ENCODE assay signal across 1 cellular context in genomic region chr9:76401580-76402354, GRCh38.
TF ChIP-seq lines count a peak whose summit lies in the region.

No MANE protein-coding gene starts in this region.

TF ChIP-seq in HepG2, 621 proteins besides CTCF, POLR2A, EP300 and RAD21 (continued from another document and continues in another):
- TF ChIP-seq NFAT5 (CRISPR knock-in tag; IDR thresholded peaks at IDR 0.05) (no peak), ATF6 (CRISPR knock-in tag; conservative IDR thresholded peaks at IDR 0.05) (no peak), CEBPG (CRISPR knock-in tag; IDR thresholded peaks at IDR 0.05) (no peak), ZNF253 (CRISPR knock-in tag; IDR thresholded peaks at IDR 0.05; ENCODE audit: borderline replicate concordance) (no peak), SMARCE1 (IDR thresholded peaks at IDR 0.05; ENCODE audit: borderline replicate concordance) (no peak), RARA (CRISPR knock-in tag; IDR thresholded peaks at IDR 0.05) (peak; percentile 60), AGO1 (IDR thresholded peaks at IDR 0.05; ENCODE audit: low read depth, low read length, poor library complexity, severe bottlenecking) (no peak), ZBTB7A (CRISPR knock-in tag; IDR thresholded peaks at IDR 0.05) (no peak), ZSCAN20 (CRISPR knock-in tag; IDR thresholded peaks at IDR 0.05; ENCODE audit: borderline replicate concordance) (no peak), PAWR (CRISPR knock-in tag; IDR thresholded peaks at IDR 0.05; ENCODE audit: borderline replicate concordance) (no peak), IKZF4 (CRISPR knock-in tag; IDR thresholded peaks at IDR 0.05; ENCODE audit: borderline replicate concordance, low read depth, not compliant biosample characterization) (no peak), FOXM1 (CRISPR knock-in tag; IDR thresholded peaks at IDR 0.05) (no peak), JUND (CRISPR knock-in tag; IDR thresholded peaks at IDR 0.05) (no peak), FOXA3 (CRISPR knock-in tag; IDR thresholded peaks at IDR 0.05) (peak; percentile 85), ZFP82 (CRISPR knock-in tag; IDR thresholded peaks at IDR 0.05; ENCODE audit: borderline replicate concordance) (no peak), CENPX (CRISPR knock-in tag; IDR thresholded peaks at IDR 0.05) (no peak), ZNF335 (CRISPR knock-in tag; IDR thresholded peaks at IDR 0.05) (no peak), KLF16 (CRISPR knock-in tag; IDR thresholded peaks at IDR 0.05) (peak in 1 of 2 experiments; percentile 13; a peak in 1 of 4 replicates), SCMH1 (CRISPR knock-in tag; IDR thresholded peaks at IDR 0.05; ENCODE audit: borderline replicate concordance) (no peak), ZNF577 (CRISPR knock-in tag; IDR thresholded peaks at IDR 0.05; ENCODE audit: borderline replicate concordance, low read depth) (no peak), ZNF142 (CRISPR knock-in tag; IDR thresholded peaks at IDR 0.05) (no peak), ZNF792 (CRISPR knock-in tag; IDR thresholded peaks at IDR 0.05) (no peak), ZSCAN5A (CRISPR knock-in tag; IDR thresholded peaks at IDR 0.05; ENCODE audit: borderline replicate concordance) (no peak), ZNF83 (CRISPR knock-in tag; IDR thresholded peaks at IDR 0.05; ENCODE audit: borderline replicate concordance) (no peak), ZNF747 (CRISPR knock-in tag; IDR thresholded peaks at IDR 0.05; ENCODE audit: borderline replicate concordance) (no peak), ZNF3 (CRISPR knock-in tag; IDR thresholded peaks at IDR 0.05) (no peak), RNF2 (conservative IDR thresholded peaks at IDR 0.05; ENCODE audit: low read depth) (no peak), STAT5B (CRISPR knock-in tag; IDR thresholded peaks at IDR 0.05) (no peak), IRF2 (CRISPR knock-in tag; IDR thresholded peaks at IDR 0.05) (no peak), ZNF256 (CRISPR knock-in tag; conservative IDR thresholded peaks at IDR 0.05) (no peak), U2AF1 (optimal IDR thresholded peaks at IDR 0.05; ENCODE audit: low read depth, low read length) (no peak), NFE2 (CRISPR knock-in tag; IDR thresholded peaks at IDR 0.05) (no peak), ZNF34 (CRISPR knock-in tag; IDR thresholded peaks at IDR 0.05; ENCODE audit: borderline replicate concordance) (no peak), ZNF740 (CRISPR knock-in tag; IDR thresholded peaks at IDR 0.05) (no peak), MAF1 (CRISPR knock-in tag; IDR thresholded peaks at IDR 0.05; ENCODE audit: borderline replicate concordance) (no peak), ZNF562 (CRISPR knock-in tag; IDR thresholded peaks at IDR 0.05; ENCODE audit: borderline replicate concordance) (no peak), ZNF24 (IDR thresholded peaks at IDR 0.05) (no peak), ZNF589 (CRISPR knock-in tag; conservative IDR thresholded peaks at IDR 0.05) (no peak), ZNF687 (CRISPR knock-in tag; IDR thresholded peaks at IDR 0.05) (no peak; the same call in 1 of the 2 replicates), GZF1 (CRISPR knock-in tag; IDR thresholded peaks at IDR 0.05) (no peak), ZNF543 (CRISPR knock-in tag; IDR thresholded peaks at IDR 0.05) (no peak), RBM22 (optimal IDR thresholded peaks at IDR 0.05; ENCODE audit: low read length) (no peak), HIVEP1 (CRISPR knock-in tag; IDR thresholded peaks at IDR 0.05) (no peak), MLLT10 (CRISPR knock-in tag; IDR thresholded peaks at IDR 0.05) (no peak), ZNF607 (CRISPR knock-in tag; IDR thresholded peaks at IDR 0.05; ENCODE audit: borderline replicate concordance) (no peak), ELK4 (CRISPR knock-in tag; IDR thresholded peaks at IDR 0.05; ENCODE audit: borderline replicate concordance) (no peak)
